Comparison of ENCODE assay signal across 8 cellular contexts in genomic region chr1:55021965-55022546, GRCh38. TPM values are rescaled to one million over a fixed set of nuclear protein-coding genes. Genes with fewer than 3 reads are reported as not detected.
A peak's percentile ranks its signal among the peaks of the same experiment; 100 is the strongest.
DNase-seq lines count a peak whose midpoint lies in the region; ATAC-seq, FAIRE-seq and TF ChIP-seq lines count a peak whose summit lies in the region.

No MANE protein-coding gene starts in this region.

- no peaks in the 10 kb centered on the region; a peak in 2 of 7 replicates for H3K4me1 ChIP-seq in H1 (replicated peaks in 1 of 4; ENCODE audit: control insufficient read depth in 3 of 4, insufficient read depth in 4 of 4, low read length in 3 of 4)

- no peaks in the 10 kb centered on the region for H3K36me3 ChIP-seq in H1 (ENCODE audit: control insufficient read depth in 2 of 4, insufficient read depth in 4 of 4, low read length in 3 of 4)

- 0 out of 2 replicates have a peak overlapping the region, but pooled peaks have one; percentile 8 for H2BK20ac ChIP-seq in H1 (ENCODE audit: low read length)

- H3K23ac ChIP-seq in H1 (ENCODE audit: insufficient read length) = no peak overlapping the region

- H3K27ac Mint-ChIP-seq in activated CD8-positive, alpha-beta T cell treated with anti-CD3 and anti-CD28 coated beads, Interleukin-2, amount 10 ng/mL, durations not matched to agents 7 days and 5 days = no peak overlapping the region

- H4K20me1 ChIP-seq in H1 (replicated peaks in 1 of 2; ENCODE audit: control insufficient read depth in 1 of 2, insufficient read depth in 2 of 2, low read length in 2 of 2) = no peaks in the 10 kb centered on the region

- peaks cover 0 to 2% of the 10 kb centered on the region in 2 experiments; a peak in 1 of 4 replicates for H3K79me2 ChIP-seq in H1 (ENCODE audit: control insufficient read depth in 1 of 2, insufficient read depth in 2 of 2, low read length in 2 of 2)

- H3K79me1 ChIP-seq in H1 (ENCODE audit: low read depth, low read length) = no peaks in the 10 kb centered on the region

- peak overlapping the region; percentile 69; the same call in 1 of the 2 replicates for H2BK12ac ChIP-seq in H1 (ENCODE audit: low read depth, low read length)

- no peak overlapping the region for H3K4me2 ChIP-seq in H1 (ENCODE audit: insufficient read depth in 1 of 2, low read depth in 2 of 2, low read length in 2 of 2)

- no peak overlapping the region for H3K4me3 Mint-ChIP-seq in activated CD8-positive, alpha-beta T cell treated with anti-CD3 and anti-CD28 coated beads, Interleukin-2, amount 10 ng/mL, durations not matched to agents 7 days and 5 days

- peak overlapping the region; percentile 27 for H4K5ac ChIP-seq in H1 (ENCODE audit: insufficient read length, low read depth, low read length)

- no peak overlapping the region for H4K8ac ChIP-seq in H1 (ENCODE audit: extremely low read depth, insufficient read depth, low read length)

- H2BK15ac ChIP-seq in H1 (ENCODE audit: low read length) = peak overlapping the region; percentile 82; the same call in 1 of the 2 replicates

- peak in 1 of 2 experiments; percentile 32; a peak in 1 of 3 replicates for TF ChIP-seq POLR2A in H1 (IDR thresholded peaks at IDR 0.05; ENCODE audit: control extremely low read depth in 1 of 2, low read depth in 2 of 2, low read length in 2 of 2)

- CTCF ChIA-PET in AG04450 (lab: Charles Lee) = interaction anchor here (0.5 to 10.5 kb wide), 39 partner anchors 9 to 352 kb away, joined by 3 to 360 read pairs (median 6); partner anchors contain the start of gene BSND
- CTCF ChIA-PET in activated CD8-positive, alpha-beta T cell treated with anti-CD3 and anti-CD28 coated beads, Interleukin-2, amount 10 ng/mL, durations not matched to agents 7 days and 5 days (lab: Charles Lee) = interaction anchor here (0.6 to 5.7 kb wide), 19 partner anchors 9 to 128 kb away, joined by 3 to 94 read pairs (median 5); partner anchors contain the start of gene BSND
- CTCF ChIA-PET in H1 (lab: Charles Lee; ENCODE audit: partially characterized antibody) = interaction anchor here (0.5 to 14.1 kb wide), 43 partner anchors 12 to 245 kb away, joined by 3 to 343 read pairs (median 5); partner anchors contain the start of genes BSND and DHCR24

- H3K9ac ChIP-seq in H1 (replicated peaks in 1 of 4; ENCODE audit: extremely low read depth in 1 of 4, low read depth in 3 of 4, low read length in 3 of 4) = no peak overlapping the region

- no peaks in the 10 kb centered on the region for H3K23me2 ChIP-seq in H1 (ENCODE audit: low read depth, low read length)

- no peak overlapping the region for H3K56ac ChIP-seq in H1 (replicated peaks; ENCODE audit: insufficient read length, low read depth, low read length)

- peak overlapping the region; percentile 92 for H4K91ac ChIP-seq in H1 (replicated peaks; ENCODE audit: insufficient read length, low read length)

- no peaks in the 10 kb centered on the region for H3K9me3 Mint-ChIP-seq in activated CD8-positive, alpha-beta T cell treated with anti-CD3 and anti-CD28 coated beads, Interleukin-2, amount 10 ng/mL, durations not matched to agents 7 days and 5 days (ENCODE audit: insufficient read depth)

- peak; percentile 93 for TF ChIP-seq RAD21 in H1 (IDR thresholded peaks at IDR 0.05 in 1 of 2, conservative IDR thresholded peaks at IDR 0.05 in 1 of 2; ENCODE audit: low read depth in 2 of 2, low read length in 2 of 2)

- peaks cover 3% of the 10 kb centered on the region for H3K27me3 Mint-ChIP-seq in activated CD8-positive, alpha-beta T cell treated with anti-CD3 and anti-CD28 coated beads, Interleukin-2, amount 10 ng/mL, durations not matched to agents 7 days and 5 days (ENCODE audit: low read depth)

- H2AK5ac ChIP-seq in H1 (ENCODE audit: low read depth, low read length) = no peak overlapping the region

- peak overlapping the region; percentile 88; the same call in 1 of the 2 replicates for H2BK5ac ChIP-seq in H1 (ENCODE audit: low read depth, low read length)

- TF ChIP-seq EP300 in H1 (IDR thresholded peaks at IDR 0.05; ENCODE audit: borderline replicate concordance in 1 of 2, low read depth in 2 of 2, low read length in 2 of 2) = no peak

- peak overlapping the region; percentile 96 for H2AFZ ChIP-seq in H1 (ENCODE audit: low read length)

- POLR2A ChIA-PET in AG04450 (lab: Yijun Ruan, JAX) (interaction anchor here (1.1 to 1.4 kb wide), 2 partner anchors 72 to 77 kb away, joined by 6 to 11 read pairs; no protein-coding TSS in a partner anchor), H1 (lab: Charles Lee; ENCODE audit: partially characterized antibody) (interaction anchor here (1.1 kb wide), 1 partner anchor 71 kb away, joined by 6 read pairs; no protein-coding TSS in a partner anchor)
- POLR2A ChIA-PET in activated CD8-positive, alpha-beta T cell treated with anti-CD3 and anti-CD28 coated beads, Interleukin-2, amount 10 ng/mL, durations not matched to agents 7 days and 5 days (lab: Charles Lee) = no interaction called here

- H3K27ac ChIP-seq in AG04450 (ENCODE audit: low read depth, low read length) (no peak overlapping the region), HL-60 (replicated peaks) (no peak overlapping the region), H1 (ENCODE audit: low read depth, low read length) (no peak overlapping the region)

- FAIRE-seq in H1 (lab: Jason Lieb, UNC) = peak; percentile 87

- H3K36me3 Mint-ChIP-seq in activated CD8-positive, alpha-beta T cell treated with anti-CD3 and anti-CD28 coated beads, Interleukin-2, amount 10 ng/mL, durations not matched to agents 7 days and 5 days (ENCODE audit: low read depth) = no peaks in the 10 kb centered on the region

- H3K4me1 Mint-ChIP-seq in activated CD8-positive, alpha-beta T cell treated with anti-CD3 and anti-CD28 coated beads, Interleukin-2, amount 10 ng/mL, durations not matched to agents 7 days and 5 days (ENCODE audit: low read depth) = peaks cover 3% of the 10 kb centered on the region

- peak overlapping the region; percentile 66; the same call in 1 of the 2 replicates for H3K18ac ChIP-seq in H1 (ENCODE audit: extremely low read depth, low read length)

- H2BK120ac ChIP-seq in H1 (replicated peaks; ENCODE audit: low read depth, low read length) = no peak overlapping the region

- H3K14ac ChIP-seq in H1 (ENCODE audit: insufficient read length) = no peak overlapping the region

- no peak overlapping the region for H3K4ac ChIP-seq in H1 (replicated peaks; ENCODE audit: insufficient read length, low read depth, low read length)

- WGBS in H1 (ENCODE audit: extremely low coverage in 1 of 2, insufficient coverage in 1 of 2, insufficient read length in 1 of 2, insufficient replicate concordance in 2 of 2, low coverage in 1 of 2, low lambda C conversion rate in 2 of 2, missing lambda C conversion rate in 1 of 2), 2 experiments = 37% methylated on average over 15 of the region's 15 CpGs; no CpG with 5 or more reads in 1 of the 2 experiments

- H3K4me3 ChIP-seq in AG04450 (ENCODE audit: low read depth, low read length) (no peak overlapping the region), HL-60 (replicated peaks; ENCODE audit: insufficient read depth, low read length) (no peak overlapping the region), H1 (ENCODE audit: extremely low read depth in 1 of 4, insufficient read depth in 2 of 4, low read depth in 3 of 4, low read length in 4 of 4) (no peak overlapping the region)

- TF ChIP-seq CTCF in AG04450 (IDR thresholded peaks at IDR 0.05; ENCODE audit: low read depth, low read length) = peak; percentile 94
- peak; percentile 84 for TF ChIP-seq CTCF in HL-60 (IDR thresholded peaks at IDR 0.05; ENCODE audit: insufficient read depth, low read length)
- TF ChIP-seq CTCF in H1 (IDR thresholded peaks at IDR 0.05; ENCODE audit: control extremely low read depth in 1 of 3, insufficient read depth in 1 of 3, low read depth in 1 of 3, low read length in 3 of 3) = peak; percentile 83 to 99 (median 98)

- ATAC-seq in GM19035 (IDR thresholded peaks at IDR 0.05; ENCODE audit: unreplicated experiment) = peak; percentile 80
- peak; percentile 99 for ATAC-seq in activated CD8-positive, alpha-beta T cell treated with anti-CD3 and anti-CD28 coated beads, Interleukin-2, amount 10 ng/mL, durations not matched to agents 7 days and 5 days

- H3K27me3 ChIP-seq in AG04450 (ENCODE audit: control insufficient read depth, insufficient read depth, low read length) (peaks cover 30% of the 10 kb centered on the region), HL-60 (ENCODE audit: insufficient read depth, poor library complexity, severe bottlenecking) (no peaks in the 10 kb centered on the region), H1 (replicated peaks in 1 of 4; ENCODE audit: control insufficient read depth in 3 of 4, extremely low read depth in 1 of 4, insufficient read depth in 3 of 4, low read length in 3 of 4) (no peaks in the 10 kb centered on the region)

- DNase-seq in AG04450 (ENCODE audit: low read depth, low spot score) (peak; percentile 74), HL-60 (ENCODE audit: low read depth in 1 of 2, low spot score in 1 of 2) (peak; percentile 57 to 72), NCI-H774 (lab: John Stamatoyannopoulos, UW) (peak; percentile 93), H1 (ENCODE audit: low read depth in 1 of 2, low spot score in 2 of 2) (peak; percentile 95 to 98), mesenteric fat pad (ENCODE audit: low spot score) (peak; percentile 93)
- DNase-seq in activated CD8-positive, alpha-beta T cell treated with anti-CD3 and anti-CD28 coated beads, Interleukin-2, amount 10 ng/mL, durations not matched to agents 7 days and 5 days = peak; percentile 78
- peak; percentile 17 to 18 for DNase-seq in stimulated activated CD8-positive, alpha-beta memory T cell treated with anti-CD3 and anti-CD28 coated beads, Interleukin-2, amount 100 ng/mL, for 1 hour (ENCODE audit: low read depth in 2 of 2)

- H3K9me3 ChIP-seq in AG04450 (ENCODE audit: control insufficient read depth, insufficient read depth, low read length) (peaks cover 3% of the 10 kb centered on the region; the same call in 1 of the 2 replicates), H1 (ENCODE audit: insufficient read depth in 2 of 2, low read depth in 1 of 2, low read length in 1 of 2) (no peaks in the 10 kb centered on the region)

RNA-seq across cellular contexts. Expression of gene PCSK9, which starts 17.3 kb away (rescaled TPM):
- polyA plus RNA-seq in AG04450 (2011; rRNA removed) (0.06 and 0.17 TPM in 2 replicates), H1 (2011; rRNA removed) (22.3 and 39.4 TPM in 2 replicates)
- polyA minus RNA-seq in AG04450 (2011; rRNA and poly(A)+ RNA removed) = 0.09 TPM in 1 of 2 replicates, not detected in the other
- total RNA-seq in activated CD8-positive, alpha-beta T cell treated with anti-CD3 and anti-CD28 coated beads, Interleukin-2, amount 10 ng/mL, durations not matched to agents 7 days and 5 days = not detected
- total RNA-seq in H1 (2021; fragmentation: NEBNext Ultra II Directional; extraction: Animal tissue kit (Norgen Biotek cat#: 25700)) = 32.3 and 33.8 TPM in 2 replicates
- 30.1 TPM for polyA plus RNA-seq in H1 (2011; cell fraction: cytosol; rRNA removed)
- 56.2 TPM for polyA plus RNA-seq in H1 (2011; cell fraction: nucleus; rRNA removed)
- 20.6 to 29.9 TPM (median 28.3 TPM) in 4 replicates for polyA plus RNA-seq in H1 (2012, experiment 1 of 2)
- 24.1 TPM for polyA plus RNA-seq in H1 (2012, experiment 2 of 2)
- polyA plus RNA-seq in H1 (2013, experiment 1 of 2) = 65.1 TPM
- polyA plus RNA-seq in H1 (2013, experiment 2 of 2) = 59.8 TPM
- polyA minus RNA-seq in H1 (2011; rRNA and poly(A)+ RNA removed) = 14.4 and 15.8 TPM in 2 replicates
- polyA minus RNA-seq in H1 (2011; cell fraction: cytosol; rRNA and poly(A)+ RNA removed) = 22.8 TPM
- 18.1 TPM for polyA minus RNA-seq in H1 (2011; cell fraction: nucleus; rRNA and poly(A)+ RNA removed)
- total RNA-seq in mesenteric fat pad = 0.26 TPM

RNA-seq across cellular contexts. Expression of gene BSND, which starts 23.3 kb away (rescaled TPM):
- polyA plus RNA-seq in AG04450 (2011; rRNA removed) = not detected in 2 replicates
- not detected in 2 replicates for polyA minus RNA-seq in AG04450 (2011; rRNA and poly(A)+ RNA removed)
- under 1 TPM in 1 of 2 experiments, not detected in 1; 0.05 TPM for total RNA-seq in activated CD8-positive, alpha-beta T cell treated with anti-CD3 and anti-CD28 coated beads, Interleukin-2, amount 10 ng/mL, durations not matched to agents 7 days and 5 days
- 0.40 and 0.43 TPM in 2 replicates for total RNA-seq in H1 (2021; fragmentation: NEBNext Ultra II Directional; extraction: Animal tissue kit (Norgen Biotek cat#: 25700))
- 0.52 and 0.68 TPM in 2 replicates for polyA plus RNA-seq in H1 (2011; rRNA removed)
- polyA plus RNA-seq in H1 (2011; cell fraction: cytosol; rRNA removed) = 0.67 TPM
- polyA plus RNA-seq in H1 (2011; cell fraction: nucleus; rRNA removed) = 1.0 TPM
- polyA plus RNA-seq in H1 (2012, experiment 1 of 2) = 0.37 to 0.74 TPM (median 0.55 TPM) in 4 replicates
- 0.50 TPM for polyA plus RNA-seq in H1 (2012, experiment 2 of 2)
- 0.26 TPM for polyA plus RNA-seq in H1 (2013, experiment 1 of 2)
- polyA plus RNA-seq in H1 (2013, experiment 2 of 2) = 0.26 TPM
- polyA minus RNA-seq in H1 (2011; rRNA and poly(A)+ RNA removed) = 0.39 and 0.54 TPM in 2 replicates
- polyA minus RNA-seq in H1 (2011; cell fraction: cytosol; rRNA and poly(A)+ RNA removed) = not detected
- 0.70 TPM for polyA minus RNA-seq in H1 (2011; cell fraction: nucleus; rRNA and poly(A)+ RNA removed)
- total RNA-seq in mesenteric fat pad = not detected

RNA-seq across cellular contexts. Expression of gene TMEM61, which starts 41.6 kb away (rescaled TPM):
- polyA plus RNA-seq in AG04450 (2011; rRNA removed) (not detected in 2 replicates), H1 (2011; rRNA removed) (1.4 and 2.0 TPM in 2 replicates)
- polyA minus RNA-seq in AG04450 (2011; rRNA and poly(A)+ RNA removed) = not detected in 2 replicates
- total RNA-seq in activated CD8-positive, alpha-beta T cell treated with anti-CD3 and anti-CD28 coated beads, Interleukin-2, amount 10 ng/mL, durations not matched to agents 7 days and 5 days = not detected
- 0.50 and 0.54 TPM in 2 replicates for total RNA-seq in H1 (2021; fragmentation: NEBNext Ultra II Directional; extraction: Animal tissue kit (Norgen Biotek cat#: 25700))
- 0.88 TPM for polyA plus RNA-seq in H1 (2011; cell fraction: cytosol; rRNA removed)
- polyA plus RNA-seq in H1 (2011; cell fraction: nucleus; rRNA removed) = 1.2 TPM
- 0.25 to 0.92 TPM (median 0.80 TPM) in 3 of 4 replicates, not detected in the other for polyA plus RNA-seq in H1 (2012, experiment 1 of 2)
- polyA plus RNA-seq in H1 (2012, experiment 2 of 2) = 1.0 TPM
- polyA plus RNA-seq in H1 (2013, experiment 1 of 2) = 1.4 TPM
- 0.94 TPM for polyA plus RNA-seq in H1 (2013, experiment 2 of 2)
- 0.35 TPM in 1 of 2 replicates, not detected in the other for polyA minus RNA-seq in H1 (2011; rRNA and poly(A)+ RNA removed)
- not detected for polyA minus RNA-seq in H1 (2011; cell fraction: cytosol; rRNA and poly(A)+ RNA removed)
- not detected for polyA minus RNA-seq in H1 (2011; cell fraction: nucleus; rRNA and poly(A)+ RNA removed)
- total RNA-seq in mesenteric fat pad = not detected

Comparison
In these comparisons a context has a peak if more than half of its experiments do, and no peak if none do; other contexts are left out.
1. DNase-seq: peak in every context shown above with its lines; median percentile 96 in H1; 93 in NCI-H774; 93 in mesenteric fat pad; 78 in activated CD8-positive, alpha-beta T cell treated with anti-CD3 and anti-CD28 coated beads, Interleukin-2, amount 10 ng/mL, durations not matched to agents 7 days and 5 days; 74 in AG04450; 64 in HL-60; 18 in stimulated activated CD8-positive, alpha-beta memory T cell treated with anti-CD3 and anti-CD28 coated beads, Interleukin-2, amount 100 ng/mL, for 1 hour.
2. RNA of gene PCSK9, which starts 17.3 kb away (total RNA-seq): 32.3 to 33.8 TPM in H1; 0.26 TPM in mesenteric fat pad (single experiment) and not detected in activated CD8-positive, alpha-beta T cell treated with anti-CD3 and anti-CD28 coated beads, Interleukin-2, amount 10 ng/mL, durations not matched to agents 7 days and 5 days; every median in the first group is over 10 times any median in the second.
3. Peak in every context shown above with its lines, with median percentiles within 50 percentile points of each other: CTCF ChIP-seq.